In genomic region chr17:67570797-67571196, GRCh38 we compare ENCODE assay signal across 22 cellular contexts.
DNase-seq lines count a peak whose midpoint lies in the region; ATAC-seq and TF ChIP-seq lines count a peak whose summit lies in the region.
"Had no signal": no experiment of that assay in that cellular context is flagged by ENCODE, and none has a peak within 500 bp of the region (broad histone marks: within the 10 kb centered on the region; RNA-seq: fewer than 3 reads in every experiment).

No MANE protein-coding gene starts in this region.

- H4K20me1 ChIP-seq in DOHH2 (ENCODE audit: control insufficient read depth, insufficient read depth, low read depth, low read length) (no peaks in the 10 kb centered on the region), OCI-LY3 (ENCODE audit: insufficient read depth, low read length) (no peaks in the 10 kb centered on the region)

- peaks cover 74% of the 10 kb centered on the region for H3K4me1 ChIP-seq in DOHH2 (ENCODE audit: control insufficient read depth, low read length)
- H3K4me1 ChIP-seq in OCI-LY3 (ENCODE audit: low read length), result peaks cover 93% of the 10 kb centered on the region

- H3K9ac ChIP-seq in OCI-LY3 (ENCODE audit: low read length), result peak overlapping the region; percentile 68

- H3K9me3 ChIP-seq in DOHH2 (ENCODE audit: control insufficient read depth, insufficient read depth, low read length) (no peaks in the 10 kb centered on the region), OCI-LY3 (ENCODE audit: insufficient read depth, low read length) (no peaks in the 10 kb centered on the region)
- H3K9me3 ChIP-seq: BE2C had no signal

- peaks cover 26 to 52% (median 35%) of the 10 kb centered on the region in 4 donors for H3K4me1 Mint-ChIP-seq in naive thymus-derived CD8-positive, alpha-beta T cell

- POLR2A ChIA-PET in naive thymus-derived CD8-positive, alpha-beta T cell (lab: Charles Lee), result no interaction called here

- H3K27ac ChIP-seq in DOHH2 (ENCODE audit: low read depth, low read length) (no peak overlapping the region), OCI-LY3 (ENCODE audit: low read length) (peak overlapping the region; percentile 97)

- no peak overlapping the region for H3K4me3 Mint-ChIP-seq in naive thymus-derived CD8-positive, alpha-beta T cell
- H3K4me3 Mint-ChIP-seq: CD4-positive, CD25-positive, alpha-beta regulatory T cell; GM23338 had no signal

- TF ChIP-seq CTCF in DOHH2 (IDR thresholded peaks at IDR 0.05; ENCODE audit: low read depth, low read length, poor library complexity, severe bottlenecking), result no peak
- no peak for TF ChIP-seq CTCF in OCI-LY3 (IDR thresholded peaks at IDR 0.05; ENCODE audit: low read depth, low read length)

- H3K27ac Mint-ChIP-seq in naive thymus-derived CD8-positive, alpha-beta T cell, result peak overlapping the region in 6 of 10 donors; percentile 14 to 68 (median 36)
- H3K27ac Mint-ChIP-seq: CD4-positive, CD25-positive, alpha-beta regulatory T cell; GM23338 had no signal

- H3K36me3 ChIP-seq in DOHH2 (ENCODE audit: control insufficient read depth, low read length) (no peaks in the 10 kb centered on the region), OCI-LY3 (replicated peaks; ENCODE audit: low read depth, low read length) (no peaks in the 10 kb centered on the region)
- H3K36me3 ChIP-seq: BE2C had no signal

- intact Hi-C loops in left cardiac atrium (cut with DNase I), result loop anchor here in 1 of 2 donors (10.0 kb wide), 1 partner anchor 104 kb away; no protein-coding TSS in a partner anchor

- H3K79me2 ChIP-seq in DOHH2 (ENCODE audit: control insufficient read depth, low read length), result no peaks in the 10 kb centered on the region
- H3K79me2 ChIP-seq in OCI-LY3 (ENCODE audit: low read length), result peaks cover 19% of the 10 kb centered on the region; the same call in 1 of the 2 replicates

- peaks cover 0 to 66% (median 1%) of the 10 kb centered on the region in 3 donors for H3K36me3 Mint-ChIP-seq in naive thymus-derived CD8-positive, alpha-beta T cell

- H3K9me3 Mint-ChIP-seq in naive thymus-derived CD8-positive, alpha-beta T cell, result no peaks in the 10 kb centered on the region
- H3K9me3 Mint-ChIP-seq: CD4-positive, CD25-positive, alpha-beta regulatory T cell; GM23338 had no signal

- H3K27me3 ChIP-seq in DOHH2 (ENCODE audit: control insufficient read depth, low read length) (no peaks in the 10 kb centered on the region), OCI-LY3 (ENCODE audit: low read depth, low read length) (no peaks in the 10 kb centered on the region)
- H3K27me3 ChIP-seq: BE2C had no signal

- H3K4me3 ChIP-seq in DOHH2 (ENCODE audit: low read length) (no peak overlapping the region), OCI-LY3 (ENCODE audit: low read length) (peak overlapping the region; percentile 56)
- H3K4me3 ChIP-seq: GM23338 had no signal

- H2AFZ ChIP-seq in OCI-LY3 (ENCODE audit: low read depth, low read length), result no peak overlapping the region
- H2AFZ ChIP-seq: GM23338 had no signal

- H3K27me3 Mint-ChIP-seq in naive thymus-derived CD8-positive, alpha-beta T cell, result no peaks in the 10 kb centered on the region
- H3K27me3 Mint-ChIP-seq: CD4-positive, CD25-positive, alpha-beta regulatory T cell had no signal

- ATAC-seq in naive thymus-derived CD8-positive, alpha-beta T cell, result no peak
- ATAC-seq in left cardiac atrium, result no peak
- ATAC-seq in HG02840 (IDR thresholded peaks at IDR 0.05; ENCODE audit: low FRiP score, unreplicated experiment), result no peak
- ATAC-seq: GM23338, HepG2, SK-N-SH treated with all-trans-retinoic acid at 6 μM for 48 hours had no signal

- DNase-seq in ecto neural progenitor cell (ENCODE audit: low spot score), result peak; percentile 16
- no peak for DNase-seq in naive thymus-derived CD8-positive, alpha-beta T cell
- DNase-seq in DMS 273 treated with DMSO at 0.1 percent for 48 hours (lab: John Stamatoyannopoulos, UW), result no peak
- DNase-seq in left cardiac atrium, result no peak
- DNase-seq in COR-L47 (lab: John Stamatoyannopoulos, UW), result no peak
- DNase-seq: BE2C; CD4-positive, CD25-positive, alpha-beta regulatory T cell; DMS53; KBM-7; NCI-H187; NCI-H2107; NCI-H510A; NCI-H748 treated with DMSO at 0.1 percent for 48 hours; OCI-M1; SHP77; T-helper 1 cell had no signal

- no peaks in the 10 kb centered on the region for H3K9me2 ChIP-seq in DOHH2 (replicated peaks; ENCODE audit: control insufficient read depth, low read length)

- peaks cover 10% of the 10 kb centered on the region for H3F3A ChIP-seq in DOHH2 (ENCODE audit: control insufficient read depth, insufficient read depth)

- H3K4me2 ChIP-seq in DOHH2 (ENCODE audit: low read length) (peak overlapping the region; percentile 34; the same call in 1 of the 2 replicates), OCI-LY3 (ENCODE audit: low read length) (peak overlapping the region; percentile 83)
- H3K4me2 ChIP-seq: GM23338 had no signal
